Comparison of ENCODE assay signal across 3 cellular contexts in genomic region chr14:100297320-100298300, GRCh38.
TF ChIP-seq lines count a peak whose summit lies in the region.

No MANE protein-coding gene starts in this region.

TF ChIP-seq in SK-N-SH, 30 proteins besides CTCF, POLR2A, EP300 and RAD21 (continued from another document):
- TF ChIP-seq, protein P1, sequence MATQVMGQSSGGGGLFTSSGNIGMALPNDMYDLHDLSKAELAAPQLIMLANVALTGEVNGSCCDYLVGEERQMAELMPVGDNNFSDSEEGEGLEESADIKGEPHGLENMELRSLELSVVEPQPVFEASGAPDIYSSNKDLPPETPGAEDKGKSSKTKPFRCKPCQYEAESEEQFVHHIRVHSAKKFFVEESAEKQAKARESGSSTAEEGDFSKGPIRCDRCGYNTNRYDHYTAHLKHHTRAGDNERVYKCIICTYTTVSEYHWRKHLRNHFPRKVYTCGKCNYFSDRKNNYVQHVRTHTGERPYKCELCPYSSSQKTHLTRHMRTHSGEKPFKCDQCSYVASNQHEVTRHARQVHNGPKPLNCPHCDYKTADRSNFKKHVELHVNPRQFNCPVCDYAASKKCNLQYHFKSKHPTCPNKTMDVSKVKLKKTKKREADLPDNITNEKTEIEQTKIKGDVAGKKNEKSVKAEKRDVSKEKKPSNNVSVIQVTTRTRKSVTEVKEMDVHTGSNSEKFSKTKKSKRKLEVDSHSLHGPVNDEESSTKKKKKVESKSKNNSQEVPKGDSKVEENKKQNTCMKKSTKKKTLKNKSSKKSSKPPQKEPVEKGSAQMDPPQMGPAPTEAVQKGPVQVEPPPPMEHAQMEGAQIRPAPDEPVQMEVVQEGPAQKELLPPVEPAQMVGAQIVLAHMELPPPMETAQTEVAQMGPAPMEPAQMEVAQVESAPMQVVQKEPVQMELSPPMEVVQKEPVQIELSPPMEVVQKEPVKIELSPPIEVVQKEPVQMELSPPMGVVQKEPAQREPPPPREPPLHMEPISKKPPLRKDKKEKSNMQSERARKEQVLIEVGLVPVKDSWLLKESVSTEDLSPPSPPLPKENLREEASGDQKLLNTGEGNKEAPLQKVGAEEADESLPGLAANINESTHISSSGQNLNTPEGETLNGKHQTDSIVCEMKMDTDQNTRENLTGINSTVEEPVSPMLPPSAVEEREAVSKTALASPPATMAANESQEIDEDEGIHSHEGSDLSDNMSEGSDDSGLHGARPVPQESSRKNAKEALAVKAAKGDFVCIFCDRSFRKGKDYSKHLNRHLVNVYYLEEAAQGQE (IDR thresholded peaks at IDR 0.05; ENCODE audit: low read depth, low read length), result no peak
- no peak for TF ChIP-seq NFIC (IDR thresholded peaks at IDR 0.05; ENCODE audit: borderline replicate concordance)
- no peak for TF ChIP-seq JUND (IDR thresholded peaks at IDR 0.05)
- no peak for TF ChIP-seq RFX5 (IDR thresholded peaks at IDR 0.05; ENCODE audit: low read length)
- no peak for TF ChIP-seq TEAD4 (IDR thresholded peaks at IDR 0.05; ENCODE audit: borderline replicate concordance, insufficient read depth)
- no peak for TF ChIP-seq RXRA (IDR thresholded peaks at IDR 0.05; ENCODE audit: borderline replicate concordance, low read depth)
- TF ChIP-seq ELF1 (IDR thresholded peaks at IDR 0.05), result no peak
- TF ChIP-seq RCOR1 (IDR thresholded peaks at IDR 0.05; ENCODE audit: low read length), result no peak
- no peak for TF ChIP-seq MXI1 (IDR thresholded peaks at IDR 0.05; ENCODE audit: low read depth, low read length)
- no peak for TF ChIP-seq TAF1 (IDR thresholded peaks at IDR 0.05; ENCODE audit: borderline replicate concordance, low read depth, low read length)
- TF ChIP-seq IRF3 (IDR thresholded peaks at IDR 0.05; ENCODE audit: low read depth, low read length), result no peak
- no peak for TF ChIP-seq YY1 (IDR thresholded peaks at IDR 0.05; ENCODE audit: low read depth)
- TF ChIP-seq GATA2 (CRISPR knock-in tag; IDR thresholded peaks at IDR 0.05), result no peak
- TF ChIP-seq, protein P2, sequence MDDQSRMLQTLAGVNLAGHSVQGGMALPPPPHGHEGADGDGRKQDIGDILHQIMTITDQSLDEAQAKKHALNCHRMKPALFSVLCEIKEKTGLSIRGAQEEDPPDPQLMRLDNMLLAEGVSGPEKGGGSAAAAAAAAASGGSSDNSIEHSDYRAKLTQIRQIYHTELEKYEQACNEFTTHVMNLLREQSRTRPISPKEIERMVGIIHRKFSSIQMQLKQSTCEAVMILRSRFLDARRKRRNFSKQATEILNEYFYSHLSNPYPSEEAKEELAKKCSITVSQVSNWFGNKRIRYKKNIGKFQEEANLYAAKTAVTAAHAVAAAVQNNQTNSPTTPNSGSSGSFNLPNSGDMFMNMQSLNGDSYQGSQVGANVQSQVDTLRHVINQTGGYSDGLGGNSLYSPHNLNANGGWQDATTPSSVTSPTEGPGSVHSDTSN (IDR thresholded peaks at IDR 0.05), result no peak
- no peak for TF ChIP-seq FOXM1 (IDR thresholded peaks at IDR 0.05; ENCODE audit: low read depth)

TF ChIP-seq in SK-N-SH treated with all-trans-retinoic acid at 6 μM for 48 hours, 23 proteins besides CTCF, POLR2A, EP300 and RAD21 (continued from another document):
- no peak for TF ChIP-seq PATZ1 (CRISPR knock-in tag; IDR thresholded peaks at IDR 0.05; ENCODE audit: borderline replicate concordance)
- no peak for TF ChIP-seq TCF4 (CRISPR knock-in tag; IDR thresholded peaks at IDR 0.05; ENCODE audit: borderline replicate concordance)
- TF ChIP-seq ZC3H10 (CRISPR knock-in tag; IDR thresholded peaks at IDR 0.05), result no peak
- TF ChIP-seq ZNF70 (CRISPR knock-in tag; IDR thresholded peaks at IDR 0.05), result no peak
- no peak for TF ChIP-seq CREB5 (CRISPR knock-in tag; IDR thresholded peaks at IDR 0.05; ENCODE audit: low read depth)
- TF ChIP-seq GLIS3 (CRISPR knock-in tag; IDR thresholded peaks at IDR 0.05), result no peak
- TF ChIP-seq ARNTL (CRISPR knock-in tag; IDR thresholded peaks at IDR 0.05; ENCODE audit: borderline replicate concordance, low read depth), result no peak
- no peak for TF ChIP-seq RARB (CRISPR knock-in tag; IDR thresholded peaks at IDR 0.05)
- TF ChIP-seq BACH2 (CRISPR knock-in tag; IDR thresholded peaks at IDR 0.05; ENCODE audit: borderline replicate concordance), result no peak
- TF ChIP-seq ZNF8 (CRISPR knock-in tag; IDR thresholded peaks at IDR 0.05), result no peak
- TF ChIP-seq CSRNP3 (CRISPR knock-in tag; IDR thresholded peaks at IDR 0.05), result no peak
- no peak for TF ChIP-seq ZFP3 (CRISPR knock-in tag; IDR thresholded peaks at IDR 0.05)
- TF ChIP-seq PPARA (CRISPR knock-in tag; IDR thresholded peaks at IDR 0.05; ENCODE audit: borderline replicate concordance), result no peak
- TF ChIP-seq CSDC2 (CRISPR knock-in tag; IDR thresholded peaks at IDR 0.05), result no peak
- no peak for TF ChIP-seq OSR1 (CRISPR knock-in tag; IDR thresholded peaks at IDR 0.05)
- TF ChIP-seq ZFP30 (CRISPR knock-in tag; IDR thresholded peaks at IDR 0.05), result no peak

TF ChIP-seq in GM23338, 12 proteins besides CTCF, POLR2A, EP300 and RAD21 (continued from another document):
- TF ChIP-seq, protein P1 (IDR thresholded peaks at IDR 0.05; ENCODE audit: unreplicated experiment), result no peak
- TF ChIP-seq CREB1 (CRISPR knock-in tag; IDR thresholded peaks at IDR 0.05; ENCODE audit: low read depth) (no peak), POLR2AphosphoS5 (IDR thresholded peaks at IDR 0.05; ENCODE audit: low read depth) (no peak)
